Comparison of ENCODE assay signal across 1 cellular context in the genomic region with DNA sequence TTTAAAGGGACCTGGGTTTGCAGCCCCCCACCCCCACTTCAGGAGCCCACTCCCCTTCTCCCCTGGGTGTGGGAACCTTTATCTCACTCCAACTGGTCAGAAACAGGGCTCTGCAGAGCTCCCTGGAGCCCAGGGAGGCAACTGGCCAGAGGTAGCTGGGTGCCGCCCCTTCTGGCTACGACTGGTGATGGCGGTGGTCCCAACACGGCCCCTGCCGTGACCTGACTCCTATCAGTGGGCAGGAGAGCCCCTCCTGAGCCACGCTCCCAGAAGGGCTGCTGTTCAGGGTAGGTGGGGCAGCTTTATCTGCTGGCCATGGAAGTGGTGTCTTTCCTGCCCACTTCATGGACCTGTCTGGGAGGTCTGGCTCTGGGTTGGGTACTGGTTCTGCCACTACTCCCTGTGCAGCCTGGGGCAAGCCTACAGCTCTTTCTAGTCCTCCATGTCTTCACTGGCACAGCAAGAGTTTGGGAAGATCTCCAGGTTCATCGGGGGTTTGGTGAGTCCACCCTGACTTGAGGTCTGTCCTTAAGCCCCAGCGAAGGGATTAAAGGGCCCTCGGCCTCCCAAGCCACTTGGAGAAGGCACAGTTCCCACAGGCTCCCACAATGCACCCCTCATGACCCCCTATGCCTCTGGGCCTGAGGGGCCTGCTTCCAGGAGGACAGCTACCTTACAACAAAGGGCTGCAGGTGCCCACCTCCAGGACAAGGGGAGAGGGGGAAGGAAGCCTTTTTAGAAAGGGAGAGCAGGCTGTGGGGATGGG.
TF ChIP-seq lines count a peak whose summit lies in the region.

No MANE protein-coding gene starts in this region.

TF ChIP-seq in SK-N-SH, 30 proteins besides CTCF, POLR2A, EP300 and RAD21 (continued from another document):
- no peak for TF ChIP-seq PBX3 (IDR thresholded peaks at IDR 0.05)
- no peak for TF ChIP-seq USF1 (IDR thresholded peaks at IDR 0.05; ENCODE audit: borderline replicate concordance, low read depth)
- TF ChIP-seq ELF1 (IDR thresholded peaks at IDR 0.05), result no peak
- TF ChIP-seq YY1 (IDR thresholded peaks at IDR 0.05; ENCODE audit: low read depth), result no peak
- TF ChIP-seq RFX5 (IDR thresholded peaks at IDR 0.05; ENCODE audit: low read length), result no peak
- no peak for TF ChIP-seq GABPA (IDR thresholded peaks at IDR 0.05; ENCODE audit: low read depth)
- TF ChIP-seq EZH2phosphoT487 (IDR thresholded peaks at IDR 0.05; ENCODE audit: borderline replicate concordance, low read depth), result no peak
- no peak for TF ChIP-seq NFIC (IDR thresholded peaks at IDR 0.05; ENCODE audit: borderline replicate concordance)
- TF ChIP-seq USF2 (IDR thresholded peaks at IDR 0.05; ENCODE audit: borderline replicate concordance, low read depth, low read length), result no peak
- TF ChIP-seq, protein P1, sequence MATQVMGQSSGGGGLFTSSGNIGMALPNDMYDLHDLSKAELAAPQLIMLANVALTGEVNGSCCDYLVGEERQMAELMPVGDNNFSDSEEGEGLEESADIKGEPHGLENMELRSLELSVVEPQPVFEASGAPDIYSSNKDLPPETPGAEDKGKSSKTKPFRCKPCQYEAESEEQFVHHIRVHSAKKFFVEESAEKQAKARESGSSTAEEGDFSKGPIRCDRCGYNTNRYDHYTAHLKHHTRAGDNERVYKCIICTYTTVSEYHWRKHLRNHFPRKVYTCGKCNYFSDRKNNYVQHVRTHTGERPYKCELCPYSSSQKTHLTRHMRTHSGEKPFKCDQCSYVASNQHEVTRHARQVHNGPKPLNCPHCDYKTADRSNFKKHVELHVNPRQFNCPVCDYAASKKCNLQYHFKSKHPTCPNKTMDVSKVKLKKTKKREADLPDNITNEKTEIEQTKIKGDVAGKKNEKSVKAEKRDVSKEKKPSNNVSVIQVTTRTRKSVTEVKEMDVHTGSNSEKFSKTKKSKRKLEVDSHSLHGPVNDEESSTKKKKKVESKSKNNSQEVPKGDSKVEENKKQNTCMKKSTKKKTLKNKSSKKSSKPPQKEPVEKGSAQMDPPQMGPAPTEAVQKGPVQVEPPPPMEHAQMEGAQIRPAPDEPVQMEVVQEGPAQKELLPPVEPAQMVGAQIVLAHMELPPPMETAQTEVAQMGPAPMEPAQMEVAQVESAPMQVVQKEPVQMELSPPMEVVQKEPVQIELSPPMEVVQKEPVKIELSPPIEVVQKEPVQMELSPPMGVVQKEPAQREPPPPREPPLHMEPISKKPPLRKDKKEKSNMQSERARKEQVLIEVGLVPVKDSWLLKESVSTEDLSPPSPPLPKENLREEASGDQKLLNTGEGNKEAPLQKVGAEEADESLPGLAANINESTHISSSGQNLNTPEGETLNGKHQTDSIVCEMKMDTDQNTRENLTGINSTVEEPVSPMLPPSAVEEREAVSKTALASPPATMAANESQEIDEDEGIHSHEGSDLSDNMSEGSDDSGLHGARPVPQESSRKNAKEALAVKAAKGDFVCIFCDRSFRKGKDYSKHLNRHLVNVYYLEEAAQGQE (IDR thresholded peaks at IDR 0.05; ENCODE audit: low read depth, low read length), result no peak
- no peak for TF ChIP-seq JUND (IDR thresholded peaks at IDR 0.05)
TF ChIP-seq in SK-N-SH: peak in this region for 0.
